ENCODE assay signal across 7 cellular contexts in genomic region chr6:109458774-109459531, GRCh38. TPM values are rescaled to one million over a fixed set of nuclear protein-coding genes. Genes with fewer than 3 reads are reported as not detected.
DNase-seq lines count a peak whose midpoint lies in the region; ATAC-seq and TF ChIP-seq lines count a peak whose summit lies in the region.

No MANE protein-coding gene starts in this region.

- H3K79me2 ChIP-seq in MM.1S (ENCODE audit: low read length) = peaks cover 60% of the 10 kb centered on the region

- H3K9me3 ChIP-seq in MM.1S (replicated peaks; ENCODE audit: insufficient read depth, low read length) (no peaks in the 10 kb centered on the region), heart left ventricle (peaks cover 0 to 4% (median 0%) of the 10 kb centered on the region in 12 donors)

- H3F3A ChIP-seq in MM.1S (ENCODE audit: insufficient read depth, low read length) = peaks cover 57% of the 10 kb centered on the region

- no peaks in the 10 kb centered on the region for H3K9me3 Mint-ChIP-seq in stimulated activated memory B cell treated with anti-CD40 and anti-IgM and Interleukin-4, amounts not matched to agents 10 μg/mL and 1 μg/mL and 100 μg/mL, for 72 hours

- peaks cover 58% of the 10 kb centered on the region for H3K4me1 ChIP-seq in MM.1S (ENCODE audit: low read length)
- H3K4me1 ChIP-seq in heart left ventricle = peaks cover 0 to 45% (median 24%) of the 10 kb centered on the region in 12 donors

- peaks cover 3% of the 10 kb centered on the region; the same call in 1 of the 2 replicates for H3K36me3 ChIP-seq in MM.1S (replicated peaks; ENCODE audit: insufficient read depth, low read length)
- peaks cover 0 to 29% (median 28%) of the 10 kb centered on the region in 9 donors for H3K36me3 ChIP-seq in heart left ventricle

- no peak overlapping the region; the same call in 1 of the 2 replicates for H3K9ac ChIP-seq in MM.1S (ENCODE audit: low read length)

- no peaks in the 10 kb centered on the region for H4K20me1 ChIP-seq in MM.1S (ENCODE audit: insufficient read depth, low read length)

- no peak for TF ChIP-seq POLR2A in heart left ventricle (IDR thresholded peaks at IDR 0.05)

- H3K36me3 Mint-ChIP-seq in stimulated activated memory B cell treated with anti-CD40 and anti-IgM and Interleukin-4, amounts not matched to agents 10 μg/mL and 1 μg/mL and 100 μg/mL, for 72 hours = peaks cover 25% of the 10 kb centered on the region

- intact Hi-C loops in heart left ventricle (cut with DNase I) = loop anchor here in 5 of 10 donors (5.0 to 10.0 kb wide), 3 partner anchors 72 to 77 kb away; partner anchors contain the start of gene CD164 (in 4 of the 5)

- H3K27me3 ChIP-seq in MM.1S (replicated peaks; ENCODE audit: insufficient read depth, low read length) = no peaks in the 10 kb centered on the region
- no peaks in the 10 kb centered on the region for H3K27me3 ChIP-seq in heart left ventricle

- H2AFZ ChIP-seq in MM.1S (ENCODE audit: low read length) = no peak overlapping the region

- H3K4me1 Mint-ChIP-seq in stimulated activated memory B cell treated with anti-CD40 and anti-IgM and Interleukin-4, amounts not matched to agents 10 μg/mL and 1 μg/mL and 100 μg/mL, for 72 hours = peaks cover 60% of the 10 kb centered on the region

- peak overlapping the region; percentile 85; the same call in 1 of the 2 replicates for H3K27ac ChIP-seq in MM.1S (ENCODE audit: low read length)
- H3K27ac ChIP-seq in heart left ventricle = peak overlapping the region in 1 of 12 donors; percentile 66

- WGBS in heart left ventricle, 4 donors = 80 to 88% (median 85%) methylated on average over 5 of the region's 5 CpGs

- H3K9me2 ChIP-seq in MM.1S (replicated peaks; ENCODE audit: insufficient read depth, low read length) = no peaks in the 10 kb centered on the region

- DNase-seq in MM.1S = peak; percentile 16
- peak; percentile 29 for DNase-seq in activated T-helper 9 cell treated with anti-CD3 and anti-CD28 coated beads, Interleukin-2, amount 50 U/mL, for 16 hours (ENCODE audit: low read depth)
- no peak for DNase-seq in T-helper 9 cell
- DNase-seq in heart left ventricle = no peak
- DNase-seq in NCI-H1092 (lab: John Stamatoyannopoulos, UW) = no peak

- H3K4me3 ChIP-seq in MM.1S (ENCODE audit: low read length) = no peak overlapping the region
- no peak overlapping the region for H3K4me3 ChIP-seq in heart left ventricle

- H3K27me3 Mint-ChIP-seq in stimulated activated memory B cell treated with anti-CD40 and anti-IgM and Interleukin-4, amounts not matched to agents 10 μg/mL and 1 μg/mL and 100 μg/mL, for 72 hours = no peaks in the 10 kb centered on the region

- TF ChIP-seq CTCF in MM.1S (IDR thresholded peaks at IDR 0.05; ENCODE audit: low read length) (no peak), heart left ventricle (IDR thresholded peaks at IDR 0.05) (no peak)

- peak overlapping the region; percentile 16 for H3K4me3 Mint-ChIP-seq in stimulated activated memory B cell treated with anti-CD40 and anti-IgM and Interleukin-4, amounts not matched to agents 10 μg/mL and 1 μg/mL and 100 μg/mL, for 72 hours

- ATAC-seq in GM21360 (IDR thresholded peaks at IDR 0.05; ENCODE audit: unreplicated experiment) = peak; percentile 27
- peak; percentile 46 for ATAC-seq in stimulated activated memory B cell treated with anti-CD40 and anti-IgM and Interleukin-4, amounts not matched to agents 10 μg/mL and 1 μg/mL and 100 μg/mL, for 72 hours
- no peak for ATAC-seq in heart left ventricle

- H3K4me2 ChIP-seq in MM.1S (ENCODE audit: low read depth, low read length) = peak overlapping the region; percentile 58

- H3K27ac Mint-ChIP-seq in stimulated activated memory B cell treated with anti-CD40 and anti-IgM and Interleukin-4, amounts not matched to agents 10 μg/mL and 1 μg/mL and 100 μg/mL, for 72 hours = peak overlapping the region; percentile 96

RNA-seq across cellular contexts. Expression of gene MICAL1, which starts 3.4 kb away (rescaled TPM):
- total RNA-seq in heart left ventricle = 10 to 100 TPM in 2 of 9 donors, 1 to 10 TPM in 7; 4.5 to 21.9 (median 5.5) TPM
- polyA plus RNA-seq in heart left ventricle = 10 to 100 TPM in 1 of 2 donors, 1 to 10 TPM in 1; 8.4 to 10.2 TPM

RNA-seq across cellular contexts. Expression of gene SMPD2, which starts 18.4 kb away (rescaled TPM):
- 1 to 10 TPM; 2.0 to 7.1 (median 4.1) TPM for total RNA-seq in heart left ventricle
- polyA plus RNA-seq in heart left ventricle = 1 to 10 TPM; 4.2 to 9.6 TPM

RNA-seq across cellular contexts. Expression of gene PPIL6, which starts 18.5 kb away (rescaled TPM):
- total RNA-seq in heart left ventricle = 1 to 10 TPM; 1.5 to 6.5 (median 3.4) TPM
- 1 to 10 TPM in 1 of 2 donors, under 1 TPM in 1; 0.42 to 4.1 TPM for polyA plus RNA-seq in heart left ventricle

RNA-seq across cellular contexts. Expression of gene ZBTB24, which starts 24.1 kb away (rescaled TPM):
- 1 to 10 TPM; 2.4 to 4.8 (median 3.1) TPM for total RNA-seq in heart left ventricle
- polyA plus RNA-seq in heart left ventricle = 1 to 10 TPM; 1.9 to 2.1 TPM

Comparison
In these comparisons a context has a peak if more than half of its experiments do, and no peak if none do; other contexts are left out.
1. ATAC-seq: peak in GM21360 (single experiment) and stimulated activated memory B cell treated with anti-CD40 and anti-IgM and Interleukin-4, amounts not matched to agents 10 μg/mL and 1 μg/mL and 100 μg/mL, for 72 hours (single experiment); none in heart left ventricle (0 of 4).
2. DNase-seq: peak in MM.1S (single experiment) and activated T-helper 9 cell treated with anti-CD3 and anti-CD28 coated beads, Interleukin-2, amount 50 U/mL, for 16 hours (single experiment); none in T-helper 9 cell (single experiment), heart left ventricle (0 of 5) and NCI-H1092 (single experiment).